21 cellular contexts compared by ENCODE assay signal in genomic region chr2:237799060-237799428, GRCh38.
"Had no signal": no experiment of that assay in that cellular context is flagged by ENCODE, and none has a peak within 500 bp of the region (broad histone marks: within the 10 kb centered on the region; RNA-seq: fewer than 3 reads in every experiment).

No MANE protein-coding gene starts in this region.

- DNase-seq: dermis blood vessel endothelial cell; dorsolateral prefrontal cortex; effector CD4-positive, alpha-beta T cell; effector memory CD4-positive, alpha-beta T cell; esophagus squamous epithelium; foreskin fibroblast; foreskin melanocyte; gastrocnemius medialis; glutamatergic neuron; head of caudate nucleus; heart right ventricle; hippocampal formation; left cardiac atrium; left ventricle myocardium superior; lower lobe of right lung; mesenchymal stem cell; mucosa of descending colon; naive B cell had no signal

- H3K9me3 ChIP-seq: gastrocnemius medialis, lower lobe of right lung had no signal

- H3K4me3 Mint-ChIP-seq: mesothelial cell of epicardium, naive B cell had no signal

- H3K27ac Mint-ChIP-seq: mesothelial cell of epicardium, naive B cell had no signal

- ATAC-seq: gastrocnemius medialis, heart right ventricle, left cardiac atrium, left lung, left ventricle myocardium superior, lower lobe of right lung, mucosa of descending colon had no signal

- H3K27me3 Mint-ChIP-seq: naive B cell had no signal

- H3K36me3 Mint-ChIP-seq: naive B cell had no signal

- H3K4me3 ChIP-seq: coronary artery, dorsolateral prefrontal cortex, esophagus squamous epithelium, gastrocnemius medialis, heart right ventricle, left lung, lower lobe of right lung, mucosa of descending colon had no signal

- H3K4me1 Mint-ChIP-seq: mesothelial cell of epicardium had no signal

- H3K27ac ChIP-seq: coronary artery, dorsolateral prefrontal cortex, esophagus squamous epithelium, gastrocnemius medialis, heart right ventricle, left lung, lower lobe of right lung had no signal

- H3K4me1 ChIP-seq: esophagus squamous epithelium, gastrocnemius medialis, heart right ventricle, left lung, lower lobe of right lung had no signal

- H3K27me3 ChIP-seq: dorsolateral prefrontal cortex, esophagus squamous epithelium, gastrocnemius medialis, heart right ventricle, left lung had no signal

- H3K36me3 ChIP-seq: esophagus squamous epithelium, gastrocnemius medialis, heart right ventricle, left lung, lower lobe of right lung had no signal
